Comparison of ENCODE assay signal across 1 cellular context in genomic region chr16:83952940-83953795, GRCh38.
TF ChIP-seq lines count a peak whose summit lies in the region.

OSGIN1 (plus strand) TSS chr16:83953240; CDS start chr16:83957672, 4,432 bp downstream.

TF ChIP-seq in HEK293, 187 proteins besides CTCF, POLR2A, EP300 and RAD21 (continued from another document):
- TF ChIP-seq ZNF513 (tag by site-specific recombination; IDR thresholded peaks at IDR 0.05) (no peak), ZNF423 (tag by site-specific recombination; IDR thresholded peaks at IDR 0.05) (peak; percentile 72), ZNF580 (tag by site-specific recombination; IDR thresholded peaks at IDR 0.05) (no peak), ZNF341 (tag by site-specific recombination; IDR thresholded peaks at IDR 0.05; ENCODE audit: low read depth) (no peak), ZNF335 (tag by site-specific recombination; conservative IDR thresholded peaks at IDR 0.05) (peak; percentile 100), SP7 (tag by site-specific recombination; IDR thresholded peaks at IDR 0.05) (peak; percentile 59; the same call in 1 of the 2 replicates), ZNF266 (tag by site-specific recombination; IDR thresholded peaks at IDR 0.05; ENCODE audit: low read depth) (no peak), ZNF600 (tag by site-specific recombination; IDR thresholded peaks at IDR 0.05) (peak; percentile 47; the same call in 1 of the 2 replicates), ZSCAN5A (tag by site-specific recombination; IDR thresholded peaks at IDR 0.05) (no peak), ZNF530 (tag by site-specific recombination; IDR thresholded peaks at IDR 0.05; ENCODE audit: low read depth) (no peak), ZNF776 (tag by site-specific recombination; IDR thresholded peaks at IDR 0.05; ENCODE audit: borderline replicate concordance) (no peak), ZNF544 (tag by site-specific recombination; IDR thresholded peaks at IDR 0.05) (no peak), ZNF19 (tag by site-specific recombination; IDR thresholded peaks at IDR 0.05; ENCODE audit: low read depth) (no peak), GLIS2 (tag by site-specific recombination; IDR thresholded peaks at IDR 0.05) (peak; percentile 75), ZNF791 (tag by site-specific recombination; IDR thresholded peaks at IDR 0.05) (no peak), ZIC2 (tag by site-specific recombination; IDR thresholded peaks at IDR 0.05) (peak; percentile 88), ZNF366 (tag by site-specific recombination; conservative IDR thresholded peaks at IDR 0.05) (peak; percentile 36; the same call in 1 of the 2 replicates), ZBTB48 (tag by site-specific recombination; IDR thresholded peaks at IDR 0.05) (peak; percentile 33; the same call in 1 of the 2 replicates), TSHZ1 (tag by site-specific recombination; IDR thresholded peaks at IDR 0.05; ENCODE audit: borderline replicate concordance) (no peak), KLF10 (tag by site-specific recombination; IDR thresholded peaks at IDR 0.05) (peak; percentile 58; the same call in 1 of the 2 replicates), REST (tag by site-specific recombination; IDR thresholded peaks at IDR 0.05) (peak; percentile 57; the same call in 1 of the 2 replicates), ZNF629 (tag by site-specific recombination; IDR thresholded peaks at IDR 0.05) (0 out of 2 replicates have a peak, but pooled peaks have one; percentile 35), ZNF174 (tag by site-specific recombination; IDR thresholded peaks at IDR 0.05) (no peak), ZNF747 (tag by site-specific recombination; IDR thresholded peaks at IDR 0.05) (no peak), ZBTB8A (tag by site-specific recombination; IDR thresholded peaks at IDR 0.05) (peak; percentile 65), KLF9 (tag by site-specific recombination; IDR thresholded peaks at IDR 0.05; ENCODE audit: low read depth) (peak; percentile 89), ZNF624 (tag by site-specific recombination; IDR thresholded peaks at IDR 0.05) (no peak), ZNF132 (tag by site-specific recombination; IDR thresholded peaks at IDR 0.05; ENCODE audit: borderline replicate concordance) (no peak), ZNF10 (tag by site-specific recombination; IDR thresholded peaks at IDR 0.05) (no peak), KLF7 (tag by site-specific recombination; IDR thresholded peaks at IDR 0.05; ENCODE audit: borderline replicate concordance) (peak; percentile 23; the same call in 1 of the 2 replicates), GLI4 (tag by site-specific recombination; IDR thresholded peaks at IDR 0.05) (no peak), ZNF76 (tag by site-specific recombination; IDR thresholded peaks at IDR 0.05; ENCODE audit: borderline replicate concordance, low read depth) (peak; percentile 67; the same call in 1 of the 2 replicates), ZNF324 (tag by site-specific recombination; IDR thresholded peaks at IDR 0.05) (no peak)
TF ChIP-seq in HEK293: peak in this region for 42.
